In genomic region chr15:64842099-64842940, GRCh38 we compare ENCODE assay signal across 8 cellular contexts. TPM values are rescaled to one million over a fixed set of nuclear protein-coding genes. Genes with fewer than 3 reads are reported as not detected.
DNase-seq lines count a peak whose midpoint lies in the region; ATAC-seq, FAIRE-seq and TF ChIP-seq lines count a peak whose summit lies in the region.

No MANE protein-coding gene starts in this region.

- peaks cover 20% of the 10 kb centered on the region for H3K36me3 Mint-ChIP-seq in Caco-2 (ENCODE audit: insufficient read depth, unreplicated experiment)

- H2BK20ac ChIP-seq in IMR-90 (ENCODE audit: low read depth, low read length): no peak overlapping the region

- peak overlapping the region; percentile 83 for H3K56ac ChIP-seq in IMR-90 (ENCODE audit: extremely low read depth, insufficient read depth, low read length)

- H3K79me1 ChIP-seq in IMR-90 (ENCODE audit: low read depth in 1 of 2, low read length in 2 of 2): peaks cover 0 to 59% of the 10 kb centered on the region in 2 experiments; a peak in 2 of 4 replicates

- 0% methylated on average over 4 of the region's 26 CpGs; no CpG with 5 or more reads in 1 of the 2 experiments for WGBS in IMR-90 (ENCODE audit: extremely low coverage in 2 of 2, insufficient read length in 1 of 2), 2 experiments
- WGBS in iPS DF 6.9 (ENCODE audit: insufficient coverage, insufficient read length): no CpG with 5 or more reads among the region's 26 CpGs
- WGBS in small intestine, 3 donors: 9 to 22% (median 19%) methylated on average over 25 to 26 of the region's 26 CpGs

- H3K27me3 ChIP-seq in Caco-2 (replicated peaks; ENCODE audit: control insufficient read depth, insufficient read depth, low read length): no peaks in the 10 kb centered on the region
- H3K27me3 ChIP-seq in IMR-90 (ENCODE audit: control insufficient read depth, insufficient read depth, low read length): no peaks in the 10 kb centered on the region
- no peaks in the 10 kb centered on the region for H3K27me3 ChIP-seq in adipocyte (replicated peaks; ENCODE audit: control insufficient read depth, insufficient read depth, low read length)
- no peaks in the 10 kb centered on the region for H3K27me3 ChIP-seq in iPS DF 6.9 (ENCODE audit: control insufficient read depth, insufficient read depth, low read length)
- no peaks in the 10 kb centered on the region for H3K27me3 ChIP-seq in small intestine (ENCODE audit: control insufficient read depth in 2 of 2, insufficient read depth in 2 of 2, low read length in 2 of 2)

- H3K18ac ChIP-seq in IMR-90 (ENCODE audit: low read depth, low read length): peak overlapping the region; percentile 14

- H2AK9ac ChIP-seq in IMR-90 (replicated peaks; ENCODE audit: low read depth, low read length, poor library complexity): peak overlapping the region; percentile 96

- H2AFZ ChIP-seq in IMR-90 (replicated peaks; ENCODE audit: low read length, poor library complexity): peak overlapping the region; percentile 63

- CTCF ChIA-PET in Caco-2 (lab: Charles Lee) (no interaction called here), IMR-90 (lab: Yijun Ruan, JAX) (no interaction called here)

- H2BK5ac ChIP-seq in IMR-90 (ENCODE audit: low read depth, low read length, poor library complexity, severe bottlenecking): peak overlapping the region; percentile 89

- peaks cover 22% of the 10 kb centered on the region for H3K4me1 Mint-ChIP-seq in Caco-2 (ENCODE audit: low read depth, unreplicated experiment)

- peaks cover 2% of the 10 kb centered on the region for H3K27me3 Mint-ChIP-seq in Caco-2 (ENCODE audit: insufficient read depth, unreplicated experiment)

- H3K4ac ChIP-seq in IMR-90 (ENCODE audit: low read depth, low read length): peak overlapping the region; percentile 97

- H3K4me3 ChIP-seq in Caco-2 (ENCODE audit: low read depth, low read length) (peak overlapping the region; percentile 65), IMR-90 (ENCODE audit: insufficient read depth, low read depth, low read length) (peak overlapping the region; percentile 83), adipocyte (ENCODE audit: low read length) (peak overlapping the region; percentile 98), iPS DF 6.9 (ENCODE audit: low read length) (peak overlapping the region; percentile 68; the same call in 1 of the 2 replicates), small intestine (ENCODE audit: low read depth in 1 of 2, low read length in 2 of 2) (peak overlapping the region; percentile 68 to 71)

- H2BK120ac ChIP-seq in IMR-90 (ENCODE audit: low read depth, low read length): peak overlapping the region; percentile 58

- no peak for TF ChIP-seq CTCF in Caco-2 (IDR thresholded peaks at IDR 0.05; ENCODE audit: insufficient read depth in 1 of 2, low read depth in 1 of 2, low read length in 1 of 2, severe bottlenecking in 1 of 2, unreplicated experiment in 1 of 2)
- no peak for TF ChIP-seq CTCF in IMR-90 (conservative IDR thresholded peaks at IDR 0.05; ENCODE audit: low read depth, low read length)

- no peak for ATAC-seq in IMR-90 (ENCODE audit: low read depth)

- in situ Hi-C loops in IMR-90 (cut with MboI; ENCODE audit: low sequenced_read_pairs): loop anchor here (5.0 kb wide), 1 partner anchor 65 kb away; no protein-coding TSS in a partner anchor

- H4K8ac ChIP-seq in IMR-90 (ENCODE audit: low read depth in 2 of 2, low read length in 2 of 2): peak overlapping the region; percentile 21 to 41; a peak in 1 of 4 replicates

- peak overlapping the region; percentile 97 for H3K9ac ChIP-seq in IMR-90 (ENCODE audit: low read depth, low read length)
- peak overlapping the region; percentile 98 for H3K9ac ChIP-seq in adipocyte (ENCODE audit: low read length)

- H4K5ac ChIP-seq in IMR-90 (ENCODE audit: low read depth, low read length): peak overlapping the region; percentile 41

- TF ChIP-seq RAD21 in IMR-90 (IDR thresholded peaks at IDR 0.05; ENCODE audit: low read length): no peak

- peaks cover 56% of the 10 kb centered on the region for H4K20me1 ChIP-seq in IMR-90 (ENCODE audit: insufficient read depth, low read length)

- no peaks in the 10 kb centered on the region for H3K9me3 Mint-ChIP-seq in Caco-2 (ENCODE audit: unreplicated experiment)

- no peak for TF ChIP-seq POLR2A in IMR-90 (IDR thresholded peaks at IDR 0.05; ENCODE audit: low read depth, low read length)

- intact Hi-C loops in Caco-2 (cut with micrococcal nuclease; ENCODE audit: unreplicated experiment) (loop anchor here (5.0 kb wide), 1 partner anchor 50 kb away; no protein-coding TSS in a partner anchor), IMR-90 (cut with micrococcal nuclease) (loop anchor here (5.0 kb wide), 2 partner anchors 145 to 185 kb away; partner anchors contain the start of genes MTFMT and SPG21)

- H2BK15ac ChIP-seq in IMR-90 (ENCODE audit: low read depth, low read length): no peak overlapping the region; the same call in 2 of the 3 replicates

- FAIRE-seq in small intestine (lab: Jason Lieb, UNC): no peak

- POLR2A ChIA-PET in Caco-2 (lab: Charles Lee) (no interaction called here), IMR-90 (lab: Charles Lee; ENCODE audit: unreplicated experiment) (no interaction called here)

- H3K4me1 ChIP-seq in Caco-2 (peaks cover 5% of the 10 kb centered on the region; the same call in 1 of the 2 replicates), IMR-90 (ENCODE audit: control insufficient read depth, insufficient read depth, low read length) (peaks cover 21% of the 10 kb centered on the region), adipocyte (ENCODE audit: control insufficient read depth, insufficient read depth, low read length) (peaks cover 42% of the 10 kb centered on the region), iPS DF 6.9 (ENCODE audit: control insufficient read depth, insufficient read depth, low read length) (peaks cover 9% of the 10 kb centered on the region), small intestine (ENCODE audit: control insufficient read depth in 2 of 2, insufficient read depth in 1 of 2, low read depth in 1 of 2, low read length in 1 of 2) (peaks cover 0 to 8% of the 10 kb centered on the region in 2 donors)

- H3K23ac ChIP-seq in IMR-90 (ENCODE audit: low read depth, low read length): peak overlapping the region; percentile 94

- peak overlapping the region; percentile 66 for H3K27ac Mint-ChIP-seq in Caco-2 (ENCODE audit: unreplicated experiment)

- peak overlapping the region; percentile 98 for H2AK5ac ChIP-seq in IMR-90 (ENCODE audit: low read depth, low read length)

- peak overlapping the region; percentile 83 for H4K91ac ChIP-seq in IMR-90 (ENCODE audit: insufficient read depth, low read depth, low read length)

- H3K14ac ChIP-seq in IMR-90 (replicated peaks; ENCODE audit: low read depth, low read length): peak overlapping the region; percentile 100

- peak overlapping the region; percentile 88 for H3K4me3 Mint-ChIP-seq in Caco-2 (ENCODE audit: unreplicated experiment)

- DNase-seq in Caco-2 (no peak), IMR-90 (peak; percentile 24), adipocyte (ENCODE audit: low read depth) (peak; percentile 51), iPS DF 6.9 (ENCODE audit: low read depth, low spot score) (no peak), small intestine (no peak), COLO829 (ENCODE audit: low spot score) (no peak), pons (ENCODE audit: low spot score) (no peak), KG1 (lab: John Stamatoyannopoulos, UW) (no peak)

- H3K27ac ChIP-seq in IMR-90 (ENCODE audit: insufficient read depth, low read length): peak overlapping the region; percentile 91
- H3K27ac ChIP-seq in iPS DF 6.9 (ENCODE audit: low read length): no peak overlapping the region
- H3K27ac ChIP-seq in small intestine (ENCODE audit: low read depth in 1 of 2, low read length in 1 of 2): peak overlapping the region; percentile 38 to 62

- peaks cover 29% of the 10 kb centered on the region for H3K9me1 ChIP-seq in IMR-90 (ENCODE audit: insufficient read depth, low read length)

- BruUV-seq in Caco-2 (replicated peaks; lab: Mats Ljungman, UMichigan): TSS peak; percentile 84
- TSS peak; percentile 71 for BruUV-seq in IMR-90 (replicated peaks; lab: Mats Ljungman, UMichigan)

- dilution Hi-C loops in IMR-90 (cut with HindIII; ENCODE audit: low sequenced_read_pairs, unreplicated experiment): no loop called here

- H3K9me3 ChIP-seq in Caco-2 (no peaks in the 10 kb centered on the region), IMR-90 (ENCODE audit: control insufficient read depth, insufficient read depth, low read length) (no peaks in the 10 kb centered on the region), adipocyte (ENCODE audit: control insufficient read depth, low read length) (no peaks in the 10 kb centered on the region), iPS DF 6.9 (ENCODE audit: control insufficient read depth, insufficient read depth, low read length) (no peaks in the 10 kb centered on the region), small intestine (ENCODE audit: control insufficient read depth, low read depth) (no peaks in the 10 kb centered on the region)

- peak overlapping the region; percentile 82 for H3K4me2 ChIP-seq in IMR-90 (ENCODE audit: low read depth, low read length)

- no peaks in the 10 kb centered on the region for H3K36me3 ChIP-seq in Caco-2 (ENCODE audit: control insufficient read depth, insufficient read depth, low read length)
- H3K36me3 ChIP-seq in IMR-90 (ENCODE audit: control insufficient read depth, insufficient read depth, low read length): peaks cover 10% of the 10 kb centered on the region; the same call in 1 of the 2 replicates
- peaks cover 13% of the 10 kb centered on the region for H3K36me3 ChIP-seq in adipocyte (ENCODE audit: control insufficient read depth, insufficient read depth, low read length, severe bottlenecking)
- no peaks in the 10 kb centered on the region for H3K36me3 ChIP-seq in iPS DF 6.9 (ENCODE audit: control insufficient read depth, insufficient read depth, low read length)
- no peaks in the 10 kb centered on the region for H3K36me3 ChIP-seq in small intestine (ENCODE audit: control insufficient read depth in 2 of 2, insufficient read depth in 2 of 2, low read length in 2 of 2)

TF ChIP-seq in IMR-90, 13 proteins besides CTCF, POLR2A, EP300 and RAD21 (continues in another document):
- TF ChIP-seq MAZ (IDR thresholded peaks at IDR 0.05; ENCODE audit: borderline replicate concordance, low read depth, low read length): no peak
- TF ChIP-seq SMC3 (IDR thresholded peaks at IDR 0.05; ENCODE audit: low read depth, low read length): no peak
- TF ChIP-seq NFE2L2 (IDR thresholded peaks at IDR 0.05; ENCODE audit: low read depth, low read length): no peak
- TF ChIP-seq CEBPB (IDR thresholded peaks at IDR 0.05; ENCODE audit: low read depth, low read length): no peak

RNA-seq across cellular contexts. Expression of gene PLEKHO2, which starts 0.6 kb away (rescaled TPM):
- total RNA-seq in Caco-2 (2022) (4.5 and 4.9 TPM in 2 replicates), IMR-90 (2012; rRNA removed) (18.6 and 19.0 TPM in 2 replicates)
- polyA plus RNA-seq in IMR-90 (2012; rRNA removed) (22.5 and 24.6 TPM in 2 replicates), small intestine (10 to 100 TPM in 1 of 3 donors, 1 to 10 TPM in 2; 1.3 to 17.8 (median 9.2) TPM)
- 12.6 and 25.0 TPM in 2 replicates for polyA plus RNA-seq in IMR-90 (2012; cell fraction: cytosol; rRNA removed)
- polyA plus RNA-seq in IMR-90 (2012; cell fraction: nucleus; rRNA removed; ENCODE audit: low replicate concordance): 37.2 and 43.5 TPM in 2 replicates

RNA-seq across cellular contexts. Expression of gene PIF1, which starts 16.9 kb away (rescaled TPM):
- 45.8 and 47.9 TPM in 2 replicates for total RNA-seq in Caco-2 (2022)
- 3.9 and 5.3 TPM in 2 replicates for total RNA-seq in IMR-90 (2012; rRNA removed)
- 19.2 and 19.9 TPM in 2 replicates for polyA plus RNA-seq in IMR-90 (2012; rRNA removed)
- polyA plus RNA-seq in IMR-90 (2012; cell fraction: cytosol; rRNA removed): 10.6 and 10.8 TPM in 2 replicates
- polyA plus RNA-seq in IMR-90 (2012; cell fraction: nucleus; rRNA removed; ENCODE audit: low replicate concordance): 72.6 and 161 TPM in 2 replicates
- 10 to 100 TPM in 1 of 3 donors, under 1 TPM in 2; 0.45 to 11.7 (median 0.81) TPM for polyA plus RNA-seq in small intestine

Comparison
In these comparisons a context has a peak if more than half of its experiments do, and no peak if none do; other contexts are left out.
1. DNase-seq: peak in IMR-90 (single experiment) and adipocyte (single experiment); none in Caco-2 (0 of 2), iPS DF 6.9 (single experiment), small intestine (single experiment), COLO829 (single experiment), pons (single experiment) and KG1 (single experiment).
2. Peak in every context shown above with its lines, with median percentiles within 50 percentile points of each other: H3K4me3 ChIP-seq.